In the genomic region with DNA sequence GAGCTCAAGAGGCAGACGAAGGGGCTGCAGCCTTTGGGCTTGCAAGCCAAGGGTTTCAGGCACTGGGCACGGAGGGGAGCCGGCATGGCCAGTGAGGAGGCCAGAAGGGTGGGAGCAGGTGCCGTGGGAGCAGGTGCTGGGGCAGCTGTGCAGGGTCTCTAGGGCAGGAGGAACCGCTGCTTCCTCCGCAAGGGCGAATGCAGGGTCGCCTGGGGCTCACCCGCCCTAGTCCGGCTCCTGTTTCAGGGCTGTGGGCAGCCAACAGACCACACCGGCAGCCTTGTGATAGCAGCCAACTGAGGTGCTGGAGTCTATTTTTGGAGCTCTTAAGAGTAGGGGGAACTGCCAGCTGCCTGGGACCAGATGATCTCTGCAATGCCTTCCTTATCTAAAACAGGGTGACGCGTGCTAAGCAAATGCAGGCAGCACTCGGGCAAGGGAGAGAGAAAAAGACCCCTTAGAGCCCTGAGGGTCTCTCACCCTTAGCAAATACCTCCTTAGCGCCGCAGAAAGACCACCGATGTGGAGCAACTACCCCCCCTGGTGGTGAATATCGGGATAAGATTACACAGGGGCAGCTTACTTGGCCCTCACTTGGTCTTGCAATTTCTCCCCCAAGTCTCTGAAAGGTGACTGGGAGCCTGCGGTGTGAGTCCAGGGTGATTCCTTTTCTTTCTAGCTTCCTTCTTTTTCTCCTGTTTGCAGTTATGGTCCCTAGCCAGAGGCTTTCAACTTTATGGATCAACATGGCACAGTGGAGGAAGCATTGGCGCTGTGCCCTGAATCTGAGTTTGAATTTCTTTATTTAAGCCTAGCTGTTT, we compare ENCODE assay signal across 8 cellular contexts. TPM values are rescaled to one million over a fixed set of nuclear protein-coding genes. Genes with fewer than 3 reads are reported as not detected.
DNase-seq lines count a peak whose midpoint lies in the region; ATAC-seq and TF ChIP-seq lines count a peak whose summit lies in the region.

No MANE protein-coding gene starts in this region.

- no peaks in the 10 kb centered on the region for H3K79me2 ChIP-seq in GM23338 (replicated peaks; ENCODE audit: insufficient read depth)

- no peaks in the 10 kb centered on the region for H3F3A ChIP-seq in GM23338 (replicated peaks; ENCODE audit: low read depth)

- H3K27ac Mint-ChIP-seq in GM23338 = no peak overlapping the region

- H3K4me3 ChIP-seq in GM23338 (peak overlapping the region; percentile 53), astrocyte of the spinal cord (ENCODE audit: low read depth, low read length) (no peak overlapping the region), iPS-18c (ENCODE audit: insufficient read depth, low read depth, low read length) (peak overlapping the region; percentile 22; the same call in 1 of the 2 replicates)

- peaks cover 1% of the 10 kb centered on the region; the same call in 1 of the 2 replicates for H3K4me1 ChIP-seq in GM23338 (ENCODE audit: insufficient read depth)

- no peak overlapping the region for H3K27ac ChIP-seq in GM23338 (ENCODE audit: low read depth)

- peak; percentile 43 for DNase-seq in Caki2 (ENCODE audit: low read depth)
- peak; percentile 90 for DNase-seq in GM23338 (ENCODE audit: low spot score)
- peak; percentile 79 to 92 for DNase-seq in NCI-H187 (lab: John Stamatoyannopoulos, UW)
- peak; percentile 51 for DNase-seq in T1000 (lab: John Stamatoyannopoulos, UW)
- DNase-seq in astrocyte of the spinal cord (ENCODE audit: low read depth, low spot score) = peak; percentile 69
- peak; percentile 61 for DNase-seq in stimulated activated CD4-positive, alpha-beta T cell treated with anti-CD3 and anti-CD28 coated beads, Interleukin-12 subunit alpha, Interleukin-12 subunit beta, amount 100 ng/mL, for 4 hours
- DNase-seq in mesenteric fat pad (ENCODE audit: low spot score) = no peak

- TF ChIP-seq CTCF in GM23338 (conservative IDR thresholded peaks at IDR 0.05; ENCODE audit: low read depth in 2 of 2) (peak; percentile 91 to 92), astrocyte of the spinal cord (IDR thresholded peaks at IDR 0.05; ENCODE audit: low read depth, low read length) (peak; percentile 76)

- no peaks in the 10 kb centered on the region for H4K20me1 ChIP-seq in GM23338 (replicated peaks; ENCODE audit: insufficient read depth)

- peak overlapping the region; percentile 88 for H3K4me2 ChIP-seq in GM23338

- no peaks in the 10 kb centered on the region for H3K36me3 ChIP-seq in GM23338 (ENCODE audit: insufficient read depth)

- peak overlapping the region; percentile 62 for H3K4me3 Mint-ChIP-seq in GM23338

- H3K36me3 Mint-ChIP-seq in GM23338 (ENCODE audit: low read depth) = no peaks in the 10 kb centered on the region

- no peaks in the 10 kb centered on the region for H3K9me3 ChIP-seq in iPS-18c (ENCODE audit: control insufficient read depth, insufficient read depth, low read length)

- peaks cover 8% of the 10 kb centered on the region for H3K4me1 Mint-ChIP-seq in GM23338

- peak; percentile 93 for ATAC-seq in GM23338

- H3K9me2 ChIP-seq in GM23338 (ENCODE audit: insufficient read depth) = no peaks in the 10 kb centered on the region

- H3K27me3 ChIP-seq in GM23338 (ENCODE audit: insufficient read depth) = peaks cover 25% of the 10 kb centered on the region

- peak overlapping the region; percentile 99 for H2AFZ ChIP-seq in GM23338

- no peaks in the 10 kb centered on the region for H3K9me3 Mint-ChIP-seq in GM23338

- in situ Hi-C loops in Caki2 (cut with HindIII; ENCODE audit: low pct_unique_long_range_greater_than_20kb, low sequenced_read_pairs) (no loop called here), astrocyte of the spinal cord (cut with HindIII; ENCODE audit: low sequenced_read_pairs) (no loop called here)

- H3K27me3 Mint-ChIP-seq in GM23338 (ENCODE audit: insufficient read depth, low read depth, poor library complexity) = peaks cover 20% of the 10 kb centered on the region

TF ChIP-seq in GM23338, 12 proteins besides CTCF, POLR2A, EP300 and RAD21:
- TF ChIP-seq, protein P1, sequence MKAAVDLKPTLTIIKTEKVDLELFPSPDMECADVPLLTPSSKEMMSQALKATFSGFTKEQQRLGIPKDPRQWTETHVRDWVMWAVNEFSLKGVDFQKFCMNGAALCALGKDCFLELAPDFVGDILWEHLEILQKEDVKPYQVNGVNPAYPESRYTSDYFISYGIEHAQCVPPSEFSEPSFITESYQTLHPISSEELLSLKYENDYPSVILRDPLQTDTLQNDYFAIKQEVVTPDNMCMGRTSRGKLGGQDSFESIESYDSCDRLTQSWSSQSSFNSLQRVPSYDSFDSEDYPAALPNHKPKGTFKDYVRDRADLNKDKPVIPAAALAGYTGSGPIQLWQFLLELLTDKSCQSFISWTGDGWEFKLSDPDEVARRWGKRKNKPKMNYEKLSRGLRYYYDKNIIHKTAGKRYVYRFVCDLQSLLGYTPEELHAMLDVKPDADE (IDR thresholded peaks at IDR 0.05) = 0 out of 2 replicates have a peak, but pooled peaks have one; percentile 14
- TF ChIP-seq EZH2phosphoT487 (IDR thresholded peaks at IDR 0.05; ENCODE audit: unreplicated experiment) = no peak

RNA-seq across cellular contexts. Expression of a gene that starts 20.7 kb away (rescaled TPM):
- total RNA-seq in Caki2 (2014; rRNA removed; shearing (Covaris generic); ENCODE audit: low replicate concordance) = 28.4 and 30.9 TPM in 2 replicates
- 30.4 and 32.1 TPM in 2 replicates for total RNA-seq in GM23338 (2014; rRNA removed; shearing (Covaris generic))
- polyA plus RNA-seq in GM23338 (2016; fragmentation: Nextera tagmentation; extraction: Ambion mirVana) = 9.6 and 10.1 TPM in 2 replicates
- 103 TPM for total RNA-seq in mesenteric fat pad

RNA-seq across cellular contexts. Expression of a gene that starts 28.7 kb away (rescaled TPM):
- total RNA-seq in Caki2 (2014; rRNA removed; shearing (Covaris generic); ENCODE audit: low replicate concordance) = 5.1 and 9.2 TPM in 2 replicates
- 8.5 and 9.5 TPM in 2 replicates for total RNA-seq in GM23338 (2014; rRNA removed; shearing (Covaris generic))
- 1.8 and 2.9 TPM in 2 replicates for polyA plus RNA-seq in GM23338 (2016; fragmentation: Nextera tagmentation; extraction: Ambion mirVana)
- total RNA-seq in mesenteric fat pad = 16.1 TPM

RNA-seq across cellular contexts. Expression of a gene that starts 51.8 kb away (rescaled TPM):
- 59.5 and 63.7 TPM in 2 replicates for total RNA-seq in Caki2 (2014; rRNA removed; shearing (Covaris generic); ENCODE audit: low replicate concordance)
- 26.0 and 34.8 TPM in 2 replicates for total RNA-seq in GM23338 (2014; rRNA removed; shearing (Covaris generic))
- polyA plus RNA-seq in GM23338 (2016; fragmentation: Nextera tagmentation; extraction: Ambion mirVana) = 18.7 and 25.1 TPM in 2 replicates
- 37.8 TPM for total RNA-seq in mesenteric fat pad
